In the genomic region with DNA sequence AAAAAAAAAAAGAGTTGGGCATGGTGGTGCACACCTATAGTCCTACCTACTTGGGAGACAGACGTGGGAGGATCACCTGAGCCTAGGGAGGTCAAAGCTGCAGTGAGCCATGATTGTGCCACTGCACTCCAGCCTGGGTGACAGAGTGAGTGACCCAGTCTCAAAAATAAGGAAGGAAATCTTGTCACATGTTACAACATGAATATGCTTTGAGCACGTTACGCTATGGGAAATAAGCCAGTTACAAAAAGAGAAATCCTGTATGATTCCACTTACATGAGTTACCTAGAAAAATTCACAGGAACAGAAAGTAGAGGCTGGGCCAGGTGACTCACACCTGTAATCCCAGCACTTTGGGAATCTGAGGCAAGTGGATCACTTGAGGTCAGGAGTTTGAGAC, we compare ENCODE assay signal across 32 cellular contexts. TPM values are rescaled to one million over a fixed set of nuclear protein-coding genes. Genes with fewer than 3 reads are reported as not detected.
DNase-seq lines count a peak whose midpoint lies in the region; ATAC-seq and TF ChIP-seq lines count a peak whose summit lies in the region.
"Had no signal": no experiment of that assay in that cellular context is flagged by ENCODE, and none has a peak within 500 bp of the region (broad histone marks: within the 10 kb centered on the region; RNA-seq: fewer than 3 reads in every experiment).

No MANE protein-coding gene starts in this region.

- ATAC-seq in CD8-positive, alpha-beta T cell: no peak
- ATAC-seq: GM12878; GM23338; left cardiac atrium; SK-N-SH treated with all-trans-retinoic acid at 6 μM for 48 hours; stimulated activated effector memory CD8-positive, alpha-beta T cell treated with anti-CD3 and anti-CD28 coated beads, Interleukin-12 subunit alpha, Interleukin-12 subunit beta, amount 100 ng/mL, for 72 hours had no signal

- 73% methylated on average over 3 of the region's 3 CpGs for WGBS in mammary epithelial cell (ENCODE audit: low coverage, missing lambda C conversion rate)

- H4K20me1 ChIP-seq in mammary epithelial cell (ENCODE audit: insufficient read depth, low read length): no peaks in the 10 kb centered on the region

- H3K36me3 ChIP-seq in mammary epithelial cell (ENCODE audit: insufficient read depth, low read length) (no peaks in the 10 kb centered on the region), H7 (replicated peaks; ENCODE audit: control insufficient read depth, insufficient read depth, low read length) (no peaks in the 10 kb centered on the region)
- no peaks in the 10 kb centered on the region for H3K36me3 ChIP-seq in CD8-positive, alpha-beta T cell (ENCODE audit: insufficient read depth, low read length)
- H3K36me3 ChIP-seq: esophagus squamous epithelium, right lobe of liver had no signal

- H3K4me3 Mint-ChIP-seq in CD8-positive, alpha-beta T cell: no peak overlapping the region
- no peak overlapping the region for H3K4me3 Mint-ChIP-seq in activated naive CD4-positive, alpha-beta T cell treated with anti-CD3 and anti-CD28 coated beads, Interleukin-2, amount 10 ng/mL, durations not matched to agents 7 days and 5 days
- H3K4me3 Mint-ChIP-seq: GM23338; stimulated activated effector memory CD8-positive, alpha-beta T cell treated with anti-CD3 and anti-CD28 coated beads, Interleukin-12 subunit alpha, Interleukin-12 subunit beta, amount 100 ng/mL, for 72 hours had no signal

- in situ Hi-C loops in mammary epithelial cell (cut with MboI; ENCODE audit: low sequenced_read_pairs in 2 of 2): no loop called here

- peak overlapping the region; percentile 47 for H3K27ac ChIP-seq in HL-60 (replicated peaks)
- H3K27ac ChIP-seq in mammary epithelial cell (ENCODE audit: insufficient read depth, low read depth, low read length): no peak overlapping the region
- no peak overlapping the region for H3K27ac ChIP-seq in CD8-positive, alpha-beta T cell (ENCODE audit: low read depth, low read length)
- H3K27ac ChIP-seq in coronary artery: no peak overlapping the region
- H3K27ac ChIP-seq: esophagus squamous epithelium, right lobe of liver had no signal

- no peaks in the 10 kb centered on the region for H3K27me3 ChIP-seq in HL-60 (ENCODE audit: insufficient read depth, poor library complexity, severe bottlenecking)
- H3K27me3 ChIP-seq in mammary epithelial cell (ENCODE audit: insufficient read depth, low read length): no peaks in the 10 kb centered on the region
- no peaks in the 10 kb centered on the region for H3K27me3 ChIP-seq in CD8-positive, alpha-beta T cell (ENCODE audit: insufficient read depth, low read length)
- no peaks in the 10 kb centered on the region for H3K27me3 ChIP-seq in H7 (ENCODE audit: control insufficient read depth, insufficient read depth, low read length)
- H3K27me3 ChIP-seq: right lobe of liver had no signal

- H3K36me3 Mint-ChIP-seq in CD8-positive, alpha-beta T cell: no peaks in the 10 kb centered on the region
- H3K36me3 Mint-ChIP-seq in activated naive CD4-positive, alpha-beta T cell treated with anti-CD3 and anti-CD28 coated beads, Interleukin-2, amount 10 ng/mL, durations not matched to agents 7 days and 5 days: no peaks in the 10 kb centered on the region
- H3K36me3 Mint-ChIP-seq: stimulated activated effector memory CD8-positive, alpha-beta T cell treated with anti-CD3 and anti-CD28 coated beads, Interleukin-12 subunit alpha, Interleukin-12 subunit beta, amount 100 ng/mL, for 72 hours had no signal

- no peak overlapping the region for H2AFZ ChIP-seq in mammary epithelial cell (ENCODE audit: low read depth, low read length)
- H2AFZ ChIP-seq: GM23338 had no signal

- peaks cover 16% of the 10 kb centered on the region for H3K27me3 Mint-ChIP-seq in CD8-positive, alpha-beta T cell (ENCODE audit: low read depth)
- H3K27me3 Mint-ChIP-seq in activated naive CD4-positive, alpha-beta T cell treated with anti-CD3 and anti-CD28 coated beads, Interleukin-2, amount 10 ng/mL, durations not matched to agents 7 days and 5 days: peaks cover 16% of the 10 kb centered on the region

- no peak for TF ChIP-seq CTCF in HL-60 (IDR thresholded peaks at IDR 0.05; ENCODE audit: insufficient read depth, low read length)
- TF ChIP-seq CTCF in mammary epithelial cell (conservative IDR thresholded peaks at IDR 0.05 in 1 of 2, IDR thresholded peaks at IDR 0.05 in 1 of 2; ENCODE audit: extremely low read depth in 1 of 2, insufficient read depth in 1 of 2, low read depth in 1 of 2, low read length in 2 of 2): no peak
- TF ChIP-seq CTCF in CD8-positive, alpha-beta T cell (IDR thresholded peaks at IDR 0.05): no peak
- no peak for TF ChIP-seq CTCF in coronary artery (IDR thresholded peaks at IDR 0.05)

- no peak overlapping the region for H3K4me3 ChIP-seq in HL-60 (replicated peaks; ENCODE audit: insufficient read depth, low read length)
- no peak overlapping the region for H3K4me3 ChIP-seq in mammary epithelial cell (replicated peaks in 1 of 3; ENCODE audit: insufficient read depth in 1 of 3, low read depth in 2 of 3, low read length in 3 of 3)
- no peak overlapping the region for H3K4me3 ChIP-seq in CD8-positive, alpha-beta T cell (ENCODE audit: low read depth, low read length)
- no peak overlapping the region for H3K4me3 ChIP-seq in coronary artery
- no peak overlapping the region for H3K4me3 ChIP-seq in H7 (ENCODE audit: insufficient read depth, low read depth, low read length)
- H3K4me3 ChIP-seq: esophagus squamous epithelium, GM12878, GM23338, right lobe of liver had no signal

- H3K4me1 ChIP-seq in mammary epithelial cell (ENCODE audit: insufficient read depth, low read length): peaks cover 23% of the 10 kb centered on the region
- H3K4me1 ChIP-seq in CD8-positive, alpha-beta T cell (ENCODE audit: insufficient read depth, low read length): no peaks in the 10 kb centered on the region
- H3K4me1 ChIP-seq: right lobe of liver had no signal

- no peaks in the 10 kb centered on the region for H3K4me1 Mint-ChIP-seq in CD8-positive, alpha-beta T cell (ENCODE audit: low read depth)
- H3K4me1 Mint-ChIP-seq in activated naive CD4-positive, alpha-beta T cell treated with anti-CD3 and anti-CD28 coated beads, Interleukin-2, amount 10 ng/mL, durations not matched to agents 7 days and 5 days: no peaks in the 10 kb centered on the region
- H3K4me1 Mint-ChIP-seq: stimulated activated effector memory CD8-positive, alpha-beta T cell treated with anti-CD3 and anti-CD28 coated beads, Interleukin-12 subunit alpha, Interleukin-12 subunit beta, amount 100 ng/mL, for 72 hours had no signal

- H3K79me2 ChIP-seq in mammary epithelial cell (ENCODE audit: insufficient read depth, low read length): no peaks in the 10 kb centered on the region

- no TSS peak for BruUV-seq in mammary epithelial cell (replicated peaks; lab: Mats Ljungman, UMichigan)

- intact Hi-C loops in mammary epithelial cell (cut with micrococcal nuclease): no loop called here
- intact Hi-C loops in CD8-positive, alpha-beta T cell (cut with DNase I, micrococcal nuclease): no loop called here

- H3K4me2 ChIP-seq in mammary epithelial cell (ENCODE audit: insufficient read depth, low read depth, low read length): no peak overlapping the region
- H3K4me2 ChIP-seq: GM23338 had no signal

- dilution Hi-C loops in mammary epithelial cell (cut with HindIII; ENCODE audit: low sequenced_read_pairs): no loop called here

- POLR2A ChIA-PET in CD8-positive, alpha-beta T cell (lab: Charles Lee): no interaction called here

- no peak overlapping the region for H3K27ac Mint-ChIP-seq in CD8-positive, alpha-beta T cell
- no peak overlapping the region for H3K27ac Mint-ChIP-seq in activated naive CD4-positive, alpha-beta T cell treated with anti-CD3 and anti-CD28 coated beads, Interleukin-2, amount 10 ng/mL, durations not matched to agents 7 days and 5 days
- H3K27ac Mint-ChIP-seq: GM23338; progenitor cell of endocrine pancreas; stimulated activated effector memory CD8-positive, alpha-beta T cell treated with anti-CD3 and anti-CD28 coated beads, Interleukin-12 subunit alpha, Interleukin-12 subunit beta, amount 100 ng/mL, for 72 hours had no signal

- H3K9ac ChIP-seq in mammary epithelial cell (ENCODE audit: insufficient read depth, low read length): no peak overlapping the region

- CTCF ChIA-PET in mammary epithelial cell (lab: Charles Lee; ENCODE audit: low non-redundant PET): no interaction called here
- CTCF ChIA-PET in CD8-positive, alpha-beta T cell (lab: Charles Lee): no interaction called here
- CTCF ChIA-PET in activated naive CD4-positive, alpha-beta T cell treated with anti-CD3 and anti-CD28 coated beads, Interleukin-2, amount 10 ng/mL, durations not matched to agents 7 days and 5 days (lab: Charles Lee): no interaction called here

- DNase-seq in HL-60 (ENCODE audit: low read depth in 1 of 2, low spot score in 1 of 2) (peak in 1 of 2 experiments; percentile 60), NOMO-1 treated with dmso at 0.1 percent for 144 hours (lab: John Stamatoyannopoulos, UW; ENCODE audit: unreplicated experiment) (peak; percentile 43), mammary epithelial cell (peak; percentile 58), medulla oblongata (ENCODE audit: extremely low spot score) (peak; percentile 8), coronary artery (ENCODE audit: low spot score) (no peak), H7 (no peak)
- no peak for DNase-seq in CD8-positive, alpha-beta T cell
- DNase-seq in activated naive CD4-positive, alpha-beta T cell treated with anti-CD3 and anti-CD28 coated beads, Interleukin-2, amount 10 ng/mL, durations not matched to agents 7 days and 5 days: no peak
- DNase-seq: activated CD4-positive, alpha-beta T cell treated with anti-CD3 and anti-CD28 coated beads, Interleukin-2, amount 50 U/mL, for 48 hours; activated CD4-positive, CD25-positive, alpha-beta regulatory T cell; activated naive CD4-positive, alpha-beta T cell treated with anti-CD3 and anti-CD28 coated beads, Interleukin-2, amount 50 U/mL, for 16 hours; amniotic stem cell; C1 segment of cervical spinal cord; DND-41; esophagus squamous epithelium; left cardiac atrium; mesendoderm; NCI-H1417; NCI-H2029 treated with DMSO at 0.1 percent for 48 hours; NCI-H526; right lobe of liver; RPMI8226; stimulated activated CD4-positive, alpha-beta T cell treated with anti-CD3 and anti-CD28 coated beads, Interleukin-4, amount 100 ng/mL, for 1 hour; T1000 had no signal

- H3K9me3 ChIP-seq in mammary epithelial cell (replicated peaks; ENCODE audit: insufficient read depth, low read length): no peaks in the 10 kb centered on the region
- H3K9me3 ChIP-seq in CD8-positive, alpha-beta T cell (ENCODE audit: low read length): no peaks in the 10 kb centered on the region
- H3K9me3 ChIP-seq: esophagus squamous epithelium, right lobe of liver had no signal

- H3K9me3 Mint-ChIP-seq in CD8-positive, alpha-beta T cell: no peaks in the 10 kb centered on the region
- H3K9me3 Mint-ChIP-seq in activated naive CD4-positive, alpha-beta T cell treated with anti-CD3 and anti-CD28 coated beads, Interleukin-2, amount 10 ng/mL, durations not matched to agents 7 days and 5 days: no peaks in the 10 kb centered on the region
- H3K9me3 Mint-ChIP-seq: GM23338; stimulated activated effector memory CD8-positive, alpha-beta T cell treated with anti-CD3 and anti-CD28 coated beads, Interleukin-12 subunit alpha, Interleukin-12 subunit beta, amount 100 ng/mL, for 72 hours had no signal

RNA-seq across cellular contexts. Expression of a gene that starts 6.7 kb away (rescaled TPM):
- total RNA-seq in mammary epithelial cell: not detected
- 0.02 TPM for polyA plus RNA-seq in mammary epithelial cell
- polyA minus RNA-seq in mammary epithelial cell: not detected
- not detected for total RNA-seq in CD8-positive, alpha-beta T cell
- not detected in 2 replicates for total RNA-seq in H7 (2014; rRNA removed; shearing (Covaris generic))
- total RNA-seq: esophagus squamous epithelium, frontal cortex, GM12878, GM23338, left cardiac atrium, progenitor cell of endocrine pancreas, right lobe of liver, ureter had no signal
- polyA plus RNA-seq: AG04450, GM12878, GM23338 had no signal

RNA-seq across cellular contexts. Expression of a gene that starts 57.3 kb away (rescaled TPM):
- total RNA-seq in mammary epithelial cell: under 1 TPM in 1 of 2 donors, not detected in 1; 0.47 TPM
- 0.08 TPM for polyA plus RNA-seq in mammary epithelial cell
- not detected for polyA minus RNA-seq in mammary epithelial cell
- total RNA-seq in CD8-positive, alpha-beta T cell: 1 to 10 TPM in 1 of 2 experiments, under 1 TPM in 1; 0.57 to 1.2 TPM
- total RNA-seq in H7 (2014; rRNA removed; shearing (Covaris generic)): 0.62 TPM in 1 of 2 replicates, not detected in the other
- total RNA-seq: esophagus squamous epithelium, progenitor cell of endocrine pancreas had no signal
- polyA plus RNA-seq: AG04450 had no signal

Comparison
In these comparisons a context has a peak if more than half of its experiments do, and no peak if none do; other contexts are left out.
1. DNase-seq: peak in NOMO-1 treated with dmso at 0.1 percent for 144 hours (single experiment), mammary epithelial cell (single experiment) and medulla oblongata (single experiment); none in CD8-positive, alpha-beta T cell (0 of 7), coronary artery (single experiment), H7 (single experiment) and activated naive CD4-positive, alpha-beta T cell treated with anti-CD3 and anti-CD28 coated beads, Interleukin-2, amount 10 ng/mL, durations not matched to agents 7 days and 5 days (single experiment).